In genomic region chr2:240440251-240440650, GRCh38 we compare ENCODE assay signal across 38 cellular contexts.
"Had no signal": no experiment of that assay in that cellular context is flagged by ENCODE, and none has a peak within 500 bp of the region (broad histone marks: within the 10 kb centered on the region; RNA-seq: fewer than 3 reads in every experiment).

No MANE protein-coding gene starts in this region.

- H3K9me3 Mint-ChIP-seq: activated CD4-positive, alpha-beta memory T cell treated with anti-CD3 and anti-CD28 coated beads, Interleukin-2, amount 10 ng/mL, durations not matched to agents 7 days and 5 days; activated naive CD8-positive, alpha-beta T cell treated with anti-CD3 and anti-CD28 coated beads for 36 hours; activated T-cell treated with anti-CD3 and anti-CD28 coated beads, Interleukin-2, amount 50 U/mL, for 72 hours; activated T-helper 17 cell treated with anti-CD3 and anti-CD28 coated beads, Interleukin-2, amount 50 U/mL, for 72 hours; central memory CD8-positive, alpha-beta T cell had no signal

- H3K4me3 ChIP-seq: cardiac muscle cell, Peyer's patch had no signal

- H3K4me1 Mint-ChIP-seq: activated naive CD8-positive, alpha-beta T cell treated with anti-CD3 and anti-CD28 coated beads for 36 hours; activated T-helper 17 cell treated with anti-CD3 and anti-CD28 coated beads, Interleukin-2, amount 50 U/mL, for 72 hours had no signal

- H3K4me3 Mint-ChIP-seq: activated CD4-positive, alpha-beta memory T cell treated with anti-CD3 and anti-CD28 coated beads, Interleukin-2, amount 10 ng/mL, durations not matched to agents 7 days and 5 days; activated CD8-positive, alpha-beta memory T cell treated with anti-CD3 and anti-CD28 coated beads, Interleukin-2, amount 10 ng/mL, durations not matched to agents 7 days and 5 days; activated naive CD8-positive, alpha-beta T cell treated with anti-CD3 and anti-CD28 coated beads for 36 hours; activated T-cell treated with anti-CD3 and anti-CD28 coated beads, Interleukin-2, amount 50 U/mL, for 72 hours; activated T-helper 17 cell treated with anti-CD3 and anti-CD28 coated beads, Interleukin-2, amount 50 U/mL, for 72 hours; central memory CD8-positive, alpha-beta T cell had no signal

- H3K27me3 ChIP-seq: brain microvascular endothelial cell had no signal

- H3K27ac ChIP-seq: brain microvascular endothelial cell, cardiac muscle cell, KMS-11, Peyer's patch, WERI-Rb-1 had no signal

- ATAC-seq: activated CD8-positive, alpha-beta memory T cell treated with anti-CD3 and anti-CD28 coated beads, Interleukin-2, amount 10 ng/mL, durations not matched to agents 7 days and 5 days; activated T-cell treated with anti-CD3 and anti-CD28 coated beads, Interleukin-2, amount 50 U/mL, for 72 hours; activated T-helper 17 cell treated with anti-CD3 and anti-CD28 coated beads, Interleukin-2, amount 50 U/mL, for 72 hours; PC-3 had no signal

- H3K36me3 Mint-ChIP-seq: activated CD8-positive, alpha-beta memory T cell treated with anti-CD3 and anti-CD28 coated beads, Interleukin-2, amount 10 ng/mL, durations not matched to agents 7 days and 5 days; activated naive CD8-positive, alpha-beta T cell treated with anti-CD3 and anti-CD28 coated beads for 36 hours had no signal

- H3K27ac Mint-ChIP-seq: activated CD4-positive, alpha-beta memory T cell treated with anti-CD3 and anti-CD28 coated beads, Interleukin-2, amount 10 ng/mL, durations not matched to agents 7 days and 5 days; activated CD8-positive, alpha-beta memory T cell treated with anti-CD3 and anti-CD28 coated beads, Interleukin-2, amount 10 ng/mL, durations not matched to agents 7 days and 5 days; activated naive CD8-positive, alpha-beta T cell treated with anti-CD3 and anti-CD28 coated beads for 36 hours; activated T-cell treated with anti-CD3 and anti-CD28 coated beads, Interleukin-2, amount 50 U/mL, for 72 hours; activated T-helper 17 cell treated with anti-CD3 and anti-CD28 coated beads, Interleukin-2, amount 50 U/mL, for 72 hours had no signal

- H3K9me3 ChIP-seq: Peyer's patch had no signal

- DNase-seq: activated CD4-positive, alpha-beta memory T cell treated with anti-CD3 and anti-CD28 coated beads, Interleukin-2, amount 10 ng/mL, durations not matched to agents 7 days and 5 days; activated CD4-positive, alpha-beta T cell treated with anti-CD3 and anti-CD28 coated beads for 1 hour; activated CD4-positive, alpha-beta T cell treated with anti-CD3 and anti-CD28 coated beads for 48 hours; activated CD4-positive, CD25-positive, alpha-beta regulatory T cell; activated CD8-positive, alpha-beta memory T cell treated with anti-CD3 and anti-CD28 coated beads for 24 hours; activated CD8-positive, alpha-beta memory T cell treated with anti-CD3 and anti-CD28 coated beads, Interleukin-2, amount 10 ng/mL, durations not matched to agents 7 days and 5 days; activated CD8-positive, alpha-beta memory T cell treated with anti-CD3 and anti-CD28 coated beads, Interleukin-2, amount 50 U/mL, for 48 hours; activated effector memory CD4-positive, alpha-beta T cell treated with anti-CD3 and anti-CD28 coated beads, Interleukin-2, amount 50 U/mL, for 16 hours; activated naive CD4-positive, alpha-beta T cell; activated naive CD4-positive, alpha-beta T cell treated with anti-CD3 and anti-CD28 coated beads, Interleukin-2, amount 50 U/mL, for 16 hours; activated naive CD8-positive, alpha-beta T cell treated with anti-CD3 and anti-CD28 coated beads for 36 hours; activated T-cell treated with anti-CD3 and anti-CD28 coated beads, Interleukin-2, amount 50 U/mL, for 72 hours; amniotic stem cell; brain microvascular endothelial cell; MM.1S; MV-4-11; NCI-H1092; NCI-H1436 treated with DMSO at 0.1 percent for 48 hours; NCI-H187; NCI-H2029 treated with DMSO at 0.1 percent for 48 hours; NCI-H2107; NCI-H2171; NCI-H510A; NCI-H526; NCI-H748 treated with DMSO at 0.1 percent for 48 hours; NK-92 treated with Interleukin-12 subunit alpha and Interleukin-12 subunit beta, amount 100 ng/mL, for 24 hours; PC-3; Peyer's patch; RPMI8226; SW 1271; T-helper 1 cell; T-helper 2 cell; T-helper 9 cell had no signal

- H3K36me3 ChIP-seq: brain microvascular endothelial cell, cardiac muscle cell, Peyer's patch, WERI-Rb-1 had no signal
